35 cellular contexts compared by ENCODE assay signal in the genomic region with DNA sequence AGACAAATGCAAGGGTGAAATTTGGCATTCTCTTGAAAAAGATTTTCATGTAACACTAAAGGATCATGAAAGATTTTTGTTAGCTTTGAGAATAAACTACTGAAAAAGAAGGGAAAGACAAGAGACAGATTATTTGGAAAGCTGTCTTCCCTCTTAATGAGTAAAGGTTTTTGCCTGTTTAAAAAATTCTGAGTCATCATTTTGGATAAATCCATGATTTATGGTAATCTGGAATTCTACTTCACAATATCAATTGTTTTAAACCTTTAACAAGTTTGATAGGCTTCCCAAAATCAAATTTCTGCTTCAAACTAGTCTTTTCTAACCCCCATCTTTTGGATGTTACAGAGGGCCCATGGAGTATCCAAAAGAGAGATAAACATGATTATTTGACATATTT.
"Had no signal": no experiment of that assay in that cellular context is flagged by ENCODE, and none has a peak within 500 bp of the region (broad histone marks: within the 10 kb centered on the region; RNA-seq: fewer than 3 reads in every experiment).

No MANE protein-coding gene starts in this region.

- H3K27me3 ChIP-seq: MG63 had no signal

- H3K9me3 ChIP-seq: MG63 had no signal

- H3K36me3 ChIP-seq: MG63 had no signal

- H3K4me3 ChIP-seq: MG63 had no signal

- DNase-seq: Karpas-422, Kasumi-1, MG63, MM.1S, MV-4-11, NCI-H1048, NCI-H1092, NCI-H1092 treated with DMSO at 0.1 percent for 48 hours, NCI-H1105, NCI-H1105 treated with DMSO at 0.1 percent for 48 hours, NCI-H1417, NCI-H1417 treated with DMSO at 0.1 percent for 48 hours, NCI-H1436, NCI-H1436 treated with DMSO at 0.1 percent for 48 hours, NCI-H146, NCI-H1694, NCI-H1694 treated with DMSO at 0.1 percent for 48 hours, NCI-H187, NCI-H187 treated with DMSO at 0.1 percent for 48 hours, NCI-H1930, NCI-H2029, NCI-H2029 treated with DMSO at 0.1 percent for 48 hours, NCI-H2081, NCI-H2081 treated with DMSO at 0.1 percent for 48 hours, NCI-H2107, NCI-H2171, NCI-H2171 treated with DMSO at 0.1 percent for 48 hours, NCI-H2227 treated with DMSO at 0.1 percent for 48 hours, NCI-H226, NCI-H345, NCI-H446, NCI-H446 treated with DMSO at 0.1 percent for 48 hours, NCI-H510A, NCI-H510A treated with DMSO at 0.1 percent for 48 hours, NCI-H524 had no signal
